Comparison of ENCODE assay signal across 27 cellular contexts in the genomic region with DNA sequence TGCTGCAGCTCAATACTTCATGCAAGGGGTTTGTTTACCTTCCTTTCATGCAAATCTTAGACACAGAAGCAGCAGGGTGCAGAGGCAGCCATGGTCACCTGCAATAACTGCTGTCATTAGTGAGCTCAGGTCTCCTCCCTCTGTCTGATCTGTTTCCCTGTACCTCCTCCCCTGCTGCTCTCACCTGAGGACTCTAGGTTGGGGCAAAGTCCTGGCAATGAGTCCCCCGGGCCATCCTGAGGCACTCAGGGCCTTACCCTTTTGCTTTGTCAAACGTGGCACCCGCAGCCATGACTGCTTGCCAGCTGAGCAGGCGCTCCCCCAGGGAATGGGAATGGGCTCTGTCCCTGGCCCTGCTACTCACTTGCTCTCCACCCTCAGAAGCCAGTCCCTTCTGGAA. TPM values are rescaled to one million over a fixed set of nuclear protein-coding genes. Genes with fewer than 3 reads are reported as not detected.
DNase-seq lines count a peak whose midpoint lies in the region; ATAC-seq and TF ChIP-seq lines count a peak whose summit lies in the region.
"Had no signal": no experiment of that assay in that cellular context is flagged by ENCODE, and none has a peak within 500 bp of the region (broad histone marks: within the 10 kb centered on the region; RNA-seq: fewer than 3 reads in every experiment).

No MANE protein-coding gene starts in this region.

- TF ChIP-seq CTCF in A673 (conservative IDR thresholded peaks at IDR 0.05; ENCODE audit: low read depth, low read length) (no peak), HEK293 (tag by site-specific recombination; IDR thresholded peaks at IDR 0.05) (no peak), endothelial cell (IDR thresholded peaks at IDR 0.05; ENCODE audit: unreplicated experiment) (no peak)

- peaks cover 77% of the 10 kb centered on the region for H3K4me1 ChIP-seq in A673 (ENCODE audit: insufficient read depth, low read length, poor library complexity, severe bottlenecking)
- no peaks in the 10 kb centered on the region for H3K4me1 ChIP-seq in HEK293 (ENCODE audit: control insufficient read depth, insufficient read depth, low read length)
- H3K4me1 ChIP-seq in endocrine pancreas (ENCODE audit: control insufficient read depth, insufficient read depth, low read length): no peaks in the 10 kb centered on the region

- CTCF ChIA-PET in A673 (lab: Charles Lee): no interaction called here
- CTCF ChIA-PET in HEK293 (lab: Yijun Ruan, JAX): interaction anchor here (1.1 to 17.2 kb wide), 4 partner anchors 11 to 66 kb away, joined by 4 to 325 read pairs (median 7); a partner anchor contains a TSS

- H3K36me3 Mint-ChIP-seq in endothelial cell (ENCODE audit: low read depth, unreplicated experiment): no peaks in the 10 kb centered on the region
- H3K36me3 Mint-ChIP-seq: activated CD4-positive, alpha-beta memory T cell treated with anti-CD3 and anti-CD28 coated beads for 36 hours; CD4-positive, alpha-beta memory T cell had no signal

- peaks cover 7% of the 10 kb centered on the region for H3K4me1 Mint-ChIP-seq in endothelial cell (ENCODE audit: unreplicated experiment)

- no peaks in the 10 kb centered on the region for H3K9me3 Mint-ChIP-seq in endothelial cell (ENCODE audit: unreplicated experiment)
- H3K9me3 Mint-ChIP-seq: activated CD4-positive, alpha-beta memory T cell treated with anti-CD3 and anti-CD28 coated beads for 36 hours; CD4-positive, alpha-beta memory T cell had no signal

- H3K4me3 ChIP-seq in A673 (ENCODE audit: low read depth, low read length, poor library complexity, severe bottlenecking): no peak overlapping the region
- no peak overlapping the region for H3K4me3 ChIP-seq in HEK293 (ENCODE audit: low read depth, low read length)
- H3K4me3 ChIP-seq in endocrine pancreas (ENCODE audit: control insufficient read depth, insufficient read depth, low read length): no peak overlapping the region
- H3K4me3 ChIP-seq: gastroesophageal sphincter, SJSA1, upper lobe of right lung had no signal

- H3K27me3 ChIP-seq in A673 (replicated peaks; ENCODE audit: insufficient read depth, low read depth, low read length, poor library complexity): no peaks in the 10 kb centered on the region
- H3K27me3 ChIP-seq in endocrine pancreas (ENCODE audit: control insufficient read depth, insufficient read depth, low read length): no peaks in the 10 kb centered on the region

- POLR2A ChIA-PET in A673 (lab: Charles Lee; ENCODE audit: low non-redundant PET): interaction anchor here (0.5 kb wide), 1 partner anchor 122 kb away, joined by 4 read pairs; no protein-coding TSS in a partner anchor
- POLR2A ChIA-PET in HEK293 (lab: Yijun Ruan, JAX): no interaction called here

- no peak overlapping the region for H3K27ac Mint-ChIP-seq in endothelial cell (ENCODE audit: unreplicated experiment)
- H3K27ac Mint-ChIP-seq: activated CD4-positive, alpha-beta memory T cell treated with anti-CD3 and anti-CD28 coated beads for 36 hours; CD4-positive, alpha-beta memory T cell had no signal

- DNase-seq in A673 (ENCODE audit: low spot score): peak; percentile 28
- DNase-seq in NCI-H526 (lab: John Stamatoyannopoulos, UW): peak; percentile 95 to 96
- DNase-seq in endothelial cell (ENCODE audit: low spot score): no peak
- DNase-seq in stimulated activated CD4-positive, alpha-beta T cell treated with anti-CD3 and anti-CD28 coated beads, Interleukin-15, amount 100 ng/mL, for 24 hours: no peak
- no peak for DNase-seq in occipital lobe (lab: John Stamatoyannopoulos, UW)
- no peak for DNase-seq in left lobe of liver (ENCODE audit: low spot score)
- DNase-seq: activated CD4-positive, alpha-beta memory T cell treated with anti-CD3 and anti-CD28 coated beads for 36 hours; activated naive CD4-positive, alpha-beta T cell treated with anti-CD3 and anti-CD28 coated beads, Interleukin-2, amount 50 U/mL, for 16 hours; activated T-cell treated with anti-CD3 and anti-CD28 coated beads, Interleukin-2, amount 50 U/mL, for 1 hour; brain microvascular endothelial cell; CD4-positive, alpha-beta memory T cell; dermis blood vessel endothelial cell; erythroblast; KBM-7; left ventricle myocardium superior; NCI-H1092; NCI-H524; stimulated activated naive CD4-positive, alpha-beta T cell; T-helper 2 cell; upper lobe of right lung had no signal

- no TSS peak for BruUV-seq in A673 (replicated peaks; lab: Mats Ljungman, UMichigan)

- H3K36me3 ChIP-seq in A673 (ENCODE audit: insufficient read depth, low read length, poor library complexity, severe bottlenecking): no peaks in the 10 kb centered on the region
- H3K36me3 ChIP-seq in HEK293 (ENCODE audit: control insufficient read depth in 2 of 2, insufficient read depth in 1 of 2, low read length in 2 of 2): no peaks in the 10 kb centered on the region
- H3K36me3 ChIP-seq in endocrine pancreas (ENCODE audit: control insufficient read depth, insufficient read depth, low read length): no peaks in the 10 kb centered on the region
- H3K36me3 ChIP-seq: brain microvascular endothelial cell, gastroesophageal sphincter, SJSA1, upper lobe of right lung had no signal

- no peak overlapping the region for H3K4me3 Mint-ChIP-seq in endothelial cell (ENCODE audit: unreplicated experiment)
- H3K4me3 Mint-ChIP-seq: activated CD4-positive, alpha-beta memory T cell treated with anti-CD3 and anti-CD28 coated beads for 36 hours; CD4-positive, alpha-beta memory T cell had no signal

- H3K27ac ChIP-seq in A673 (ENCODE audit: low read depth, low read length, poor library complexity, severe bottlenecking): peak overlapping the region; percentile 57
- no peak overlapping the region for H3K27ac ChIP-seq in HEK293 (ENCODE audit: extremely low read depth, low read depth, low read length)
- H3K27ac ChIP-seq: brain microvascular endothelial cell, gastroesophageal sphincter, HL-60, SJSA1, upper lobe of right lung had no signal

- intact Hi-C loops in A673 (cut with micrococcal nuclease; ENCODE audit: unreplicated experiment): no loop called here

- peak overlapping the region; percentile 5 for H3K9ac ChIP-seq in endocrine pancreas (ENCODE audit: control insufficient read depth, insufficient read depth, low read length)

- ATAC-seq in left lobe of liver: no peak
- ATAC-seq: gastroesophageal sphincter, left ventricle myocardium superior, upper lobe of right lung had no signal

- H3K9me3 ChIP-seq in A673 (ENCODE audit: low read depth, low read length, poor library complexity, severe bottlenecking) (no peaks in the 10 kb centered on the region), HEK293 (ENCODE audit: control insufficient read depth, insufficient read depth, low read depth, low read length) (no peaks in the 10 kb centered on the region), endocrine pancreas (ENCODE audit: control insufficient read depth, low read length) (no peaks in the 10 kb centered on the region)
- H3K9me3 ChIP-seq: gastroesophageal sphincter, upper lobe of right lung had no signal

- H3K27me3 Mint-ChIP-seq in endothelial cell (ENCODE audit: unreplicated experiment): peaks cover 16% of the 10 kb centered on the region

TF ChIP-seq in HEK293, 187 proteins besides CTCF, POLR2A, EP300 and RAD21:
- TF ChIP-seq ZIC2 (tag by site-specific recombination; IDR thresholded peaks at IDR 0.05): 0 out of 2 replicates have a peak, but pooled peaks have one; percentile 14
- TF ChIP-seq, protein P1, sequence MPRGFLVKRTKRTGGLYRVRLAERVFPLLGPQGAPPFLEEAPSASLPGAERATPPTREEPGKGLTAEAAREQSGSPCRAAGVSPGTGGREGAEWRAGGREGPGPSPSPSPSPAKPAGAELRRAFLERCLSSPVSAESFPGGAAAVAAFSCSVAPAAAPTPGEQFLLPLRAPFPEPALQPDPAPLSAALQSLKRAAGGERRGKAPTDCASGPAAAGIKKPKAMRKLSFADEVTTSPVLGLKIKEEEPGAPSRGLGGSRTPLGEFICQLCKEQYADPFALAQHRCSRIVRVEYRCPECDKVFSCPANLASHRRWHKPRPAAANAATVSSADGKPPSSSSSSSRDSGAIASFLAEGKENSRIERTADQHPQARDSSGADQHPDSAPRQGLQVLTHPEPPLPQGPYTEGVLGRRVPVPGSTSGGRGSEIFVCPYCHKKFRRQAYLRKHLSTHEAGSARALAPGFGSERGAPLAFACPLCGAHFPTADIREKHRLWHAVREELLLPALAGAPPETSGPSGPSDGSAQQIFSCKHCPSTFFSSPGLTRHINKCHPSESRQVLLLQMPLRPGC (tag by site-specific recombination; IDR thresholded peaks at IDR 0.05): no peak

RNA-seq across cellular contexts. Expression of a gene that starts 3.9 kb away (rescaled TPM):
- total RNA-seq in A673 (2021): 17.3 and 17.4 TPM in 2 replicates
- 0.13 TPM for total RNA-seq in endothelial cell (ENCODE audit: unreplicated experiment)
- total RNA-seq in occipital lobe: 3.1 TPM
- not detected for total RNA-seq in left lobe of liver
- total RNA-seq: activated CD4-positive, alpha-beta memory T cell treated with anti-CD3 and anti-CD28 coated beads for 36 hours; CD4-positive, alpha-beta memory T cell; dermis blood vessel endothelial cell; H4; mononuclear cell; SJSA1 had no signal

Comparison
In these comparisons a context has a peak if more than half of its experiments do, and no peak if none do; other contexts are left out.
1. DNase-seq: peak in A673 (single experiment) and NCI-H526 (2 of 2); none in endothelial cell (single experiment), stimulated activated CD4-positive, alpha-beta T cell treated with anti-CD3 and anti-CD28 coated beads, Interleukin-15, amount 100 ng/mL, for 24 hours (single experiment), occipital lobe (single experiment) and left lobe of liver (single experiment).